In genomic region chr4:121200795-121201472, GRCh38 we compare ENCODE assay signal across 10 cellular contexts. TPM values are rescaled to one million over a fixed set of nuclear protein-coding genes. Genes with fewer than 3 reads are reported as not detected.
DNase-seq lines count a peak whose midpoint lies in the region; ATAC-seq and TF ChIP-seq lines count a peak whose summit lies in the region.
"Had no signal": no experiment of that assay in that cellular context is flagged by ENCODE, and none has a peak within 500 bp of the region (broad histone marks: within the 10 kb centered on the region; RNA-seq: fewer than 3 reads in every experiment).

No MANE protein-coding gene starts in this region.

- H3K27ac ChIP-seq in left ventricle myocardium inferior (replicated peaks), result no peak overlapping the region
- H3K27ac ChIP-seq: gastrocnemius medialis, SJSA1 had no signal

- peaks cover 10% of the 10 kb centered on the region for H3K4me1 ChIP-seq in adipocyte (ENCODE audit: control insufficient read depth, insufficient read depth, low read length)
- H3K4me1 ChIP-seq in left ventricle myocardium inferior, result no peaks in the 10 kb centered on the region
- H3K4me1 ChIP-seq: gastrocnemius medialis, SJSA1 had no signal

- no peak for TF ChIP-seq POLR2A in GM18505 (IDR thresholded peaks at IDR 0.05; ENCODE audit: borderline replicate concordance, extremely low read depth, insufficient read depth, insufficient read length)

- ATAC-seq in GM18505 (IDR thresholded peaks at IDR 0.05; ENCODE audit: unreplicated experiment) (peak; percentile 80), GM19463 (IDR thresholded peaks at IDR 0.05; ENCODE audit: unreplicated experiment) (peak; percentile 66), HG03095 (IDR thresholded peaks at IDR 0.05; ENCODE audit: unreplicated experiment) (peak; percentile 72)
- ATAC-seq: gastrocnemius medialis had no signal

- H3K36me3 ChIP-seq in adipocyte (ENCODE audit: control insufficient read depth, insufficient read depth, low read length, severe bottlenecking) (no peaks in the 10 kb centered on the region), left ventricle myocardium inferior (no peaks in the 10 kb centered on the region)
- H3K36me3 ChIP-seq: gastrocnemius medialis, SJSA1 had no signal

- H3K9me3 ChIP-seq in adipocyte (ENCODE audit: control insufficient read depth, low read length), result no peaks in the 10 kb centered on the region
- no peaks in the 10 kb centered on the region for H3K9me3 ChIP-seq in left ventricle myocardium inferior (replicated peaks)
- H3K9me3 ChIP-seq: gastrocnemius medialis, SJSA1 had no signal

- no peaks in the 10 kb centered on the region for H3K27me3 ChIP-seq in adipocyte (replicated peaks; ENCODE audit: control insufficient read depth, insufficient read depth, low read length)
- no peaks in the 10 kb centered on the region for H3K27me3 ChIP-seq in left ventricle myocardium inferior (ENCODE audit: low read depth)
- H3K27me3 ChIP-seq: gastrocnemius medialis, SJSA1 had no signal

- intact Hi-C loops in left ventricle myocardium inferior (cut with micrococcal nuclease), result no loop called here

- H3K9ac ChIP-seq in adipocyte (ENCODE audit: low read length), result no peak overlapping the region

- DNase-seq in adipocyte (ENCODE audit: low read depth) (no peak), NK-92 (lab: John Stamatoyannopoulos, UW; ENCODE audit: unreplicated experiment) (no peak), NCI-H446 (lab: John Stamatoyannopoulos, UW) (no peak), left ventricle myocardium inferior (no peak), SW 1271 (lab: John Stamatoyannopoulos, UW) (no peak)
- DNase-seq: gastrocnemius medialis had no signal

- H3K4me3 ChIP-seq in adipocyte (ENCODE audit: low read length) (peak overlapping the region; percentile 10), left ventricle myocardium inferior (no peak overlapping the region)
- H3K4me3 ChIP-seq: gastrocnemius medialis, SJSA1 had no signal

- TF ChIP-seq CTCF in left ventricle myocardium inferior (IDR thresholded peaks at IDR 0.05; ENCODE audit: borderline replicate concordance), result no peak

RNA-seq across cellular contexts. Expression of gene TNIP3, which starts 36.8 kb away (rescaled TPM):
- total RNA-seq in left ventricle myocardium inferior, result not detected
- total RNA-seq: gastrocnemius medialis had no signal
